In genomic region chr17:49190932-49191331, GRCh38 we compare ENCODE assay signal across 14 cellular contexts. TPM values are rescaled to one million over a fixed set of nuclear protein-coding genes. Genes with fewer than 3 reads are reported as not detected.
DNase-seq lines count a peak whose midpoint lies in the region; ATAC-seq, FAIRE-seq and TF ChIP-seq lines count a peak whose summit lies in the region.
"Had no signal": no experiment of that assay in that cellular context is flagged by ENCODE, and none has a peak within 500 bp of the region (broad histone marks: within the 10 kb centered on the region; RNA-seq: fewer than 3 reads in every experiment).

No MANE protein-coding gene starts in this region.

- POLR2A ChIA-PET in HepG2 (lab: Yijun Ruan, JAX), result interaction anchor here (3.1 kb wide), 1 partner anchor 122 kb away, joined by 16 read pairs; no protein-coding TSS in a partner anchor
- POLR2A ChIA-PET in RWPE1 (lab: Yijun Ruan, JAX; ENCODE audit: low non-redundant PET), result no interaction called here
- POLR2A ChIA-PET in endothelial cell of umbilical vein (lab: Charles Lee), result interaction anchor here (1.1 kb wide), 1 partner anchor 21 kb away, joined by 3 read pairs; no protein-coding TSS in a partner anchor

- H3K36me3 ChIP-seq in HepG2 (replicated peaks in 1 of 2; ENCODE audit: control insufficient read depth in 1 of 2, insufficient read depth in 2 of 2, low read length in 2 of 2) (no peaks in the 10 kb centered on the region), right lobe of liver (no peaks in the 10 kb centered on the region), endothelial cell of umbilical vein (ENCODE audit: control insufficient read depth in 2 of 2, extremely low read depth in 1 of 2, insufficient read depth in 2 of 2, low read length in 2 of 2) (no peaks in the 10 kb centered on the region), vagina (no peaks in the 10 kb centered on the region), prostate gland (no peaks in the 10 kb centered on the region), thyroid gland (no peaks in the 10 kb centered on the region)
- H3K36me3 ChIP-seq: left lung had no signal

- in situ Hi-C loops in HepG2 (cut with HindIII; ENCODE audit: extremely low pct_ligation_motif_present, low pct_unique_long_range_greater_than_20kb), result no loop called here

- H3K9me1 ChIP-seq in endothelial cell of umbilical vein (replicated peaks; ENCODE audit: control insufficient read depth, extremely low read depth, insufficient read depth, low read length), result no peaks in the 10 kb centered on the region

- BruUV-seq in HepG2 (replicated peaks; lab: Mats Ljungman, UMichigan) (no TSS peak), endothelial cell of umbilical vein (replicated peaks; lab: Mats Ljungman, UMichigan) (no TSS peak)

- no peak overlapping the region for H3K4me3 ChIP-seq in HepG2 (replicated peaks in 1 of 3; ENCODE audit: insufficient read depth in 1 of 3, low read depth in 2 of 3, low read length in 3 of 3)
- H3K4me3 ChIP-seq in right lobe of liver, result no peak overlapping the region
- no peak overlapping the region for H3K4me3 ChIP-seq in endothelial cell of umbilical vein (replicated peaks in 1 of 3; ENCODE audit: insufficient read depth in 1 of 3, low read depth in 1 of 3, low read length in 3 of 3)
- no peak overlapping the region for H3K4me3 ChIP-seq in vagina
- no peak overlapping the region for H3K4me3 ChIP-seq in prostate gland
- no peak overlapping the region for H3K4me3 ChIP-seq in thyroid gland (replicated peaks in 1 of 3)

- H3K9ac ChIP-seq in HepG2 (ENCODE audit: insufficient read depth, low read depth, low read length) (no peak overlapping the region), endothelial cell of umbilical vein (replicated peaks; ENCODE audit: extremely low read depth, insufficient read depth, low read length) (no peak overlapping the region)

- H3K9me3 ChIP-seq in HepG2 (ENCODE audit: low read length), result 0 out of 2 replicates have a peak, but pooled peaks cover under 1% of the 10 kb centered on the region
- H3K9me3 ChIP-seq in right lobe of liver, result no peaks in the 10 kb centered on the region
- no peaks in the 10 kb centered on the region for H3K9me3 ChIP-seq in endothelial cell of umbilical vein (replicated peaks; ENCODE audit: control insufficient read depth, insufficient read depth, low read length)
- no peaks in the 10 kb centered on the region for H3K9me3 ChIP-seq in vagina
- H3K9me3 ChIP-seq in prostate gland, result no peaks in the 10 kb centered on the region
- no peaks in the 10 kb centered on the region for H3K9me3 ChIP-seq in thyroid gland
- H3K9me3 ChIP-seq: left lung had no signal

- TF ChIP-seq EP300 in HepG2 (IDR thresholded peaks at IDR 0.05; ENCODE audit: low read depth in 2 of 2, low read length in 2 of 2), result no peak
- TF ChIP-seq EP300 in HepG2 (CRISPR knock-in tag; IDR thresholded peaks at IDR 0.05; ENCODE audit: borderline replicate concordance), result no peak

- H3K27me3 ChIP-seq in HepG2 (ENCODE audit: control insufficient read depth in 1 of 2, insufficient read depth in 2 of 2, low read length in 2 of 2) (peaks cover 0 to 2% of the 10 kb centered on the region in 2 experiments; a peak in 1 of 5 replicates), right lobe of liver (no peaks in the 10 kb centered on the region), endothelial cell of umbilical vein (ENCODE audit: control insufficient read depth in 2 of 2, insufficient read depth in 2 of 2, low read length in 2 of 2) (no peaks in the 10 kb centered on the region), vagina (no peaks in the 10 kb centered on the region), prostate gland (replicated peaks; ENCODE audit: insufficient read depth) (no peaks in the 10 kb centered on the region), thyroid gland (no peaks in the 10 kb centered on the region)
- H3K27me3 ChIP-seq: left lung had no signal

- H3K27ac ChIP-seq in HepG2 (ENCODE audit: extremely low read length, insufficient read depth, low read length) (no peak overlapping the region), right lobe of liver (no peak overlapping the region), RWPE1 (peak overlapping the region; percentile 52), endothelial cell of umbilical vein (ENCODE audit: insufficient read depth, low read depth, low read length) (no peak overlapping the region), vagina (peak overlapping the region; percentile 11), prostate gland (peak overlapping the region in 1 of 2 donors; percentile 97), thyroid gland (peak overlapping the region in 1 of 3 donors; percentile 30)

- H3K4me2 ChIP-seq in HepG2 (ENCODE audit: low read depth, low read length) (peak overlapping the region; percentile 19; the same call in 1 of the 2 replicates), endothelial cell of umbilical vein (ENCODE audit: insufficient read depth, low read length) (no peak overlapping the region)

- H4K20me1 ChIP-seq in HepG2 (ENCODE audit: insufficient read depth, low read length) (no peaks in the 10 kb centered on the region), endothelial cell of umbilical vein (replicated peaks; ENCODE audit: control insufficient read depth, extremely low read depth, insufficient read depth, low read length) (no peaks in the 10 kb centered on the region)

- TF ChIP-seq POLR2A in HepG2 (IDR thresholded peaks at IDR 0.05; ENCODE audit: insufficient read depth in 1 of 2, low read depth in 2 of 2, low read length in 2 of 2) (no peak), right lobe of liver (IDR thresholded peaks at IDR 0.05) (no peak), endothelial cell of umbilical vein (IDR thresholded peaks at IDR 0.05; ENCODE audit: low read depth, low read length) (no peak), vagina (IDR thresholded peaks at IDR 0.05) (no peak), prostate gland (IDR thresholded peaks at IDR 0.05) (no peak), thyroid gland (IDR thresholded peaks at IDR 0.05) (no peak)

- FAIRE-seq in HepG2 (lab: Jason Lieb, UNC) (no peak), endothelial cell of umbilical vein (lab: Jason Lieb, UNC) (no peak)

- CTCF ChIA-PET in HepG2 (lab: Yijun Ruan, JAX; ENCODE audit: low intra/inter-chr PET ratio, low total read pairs), result no interaction called here
- CTCF ChIA-PET in RWPE1 (lab: Yijun Ruan, JAX), result interaction anchor here (0.9 to 2.3 kb wide), 4 partner anchors 11 to 100 kb away, joined by 3 to 7 read pairs (median 4); no protein-coding TSS in a partner anchor
- CTCF ChIA-PET in endothelial cell of umbilical vein (lab: Charles Lee), result interaction anchor here (0.7 to 15.9 kb wide), 6 partner anchors 10 to 100 kb away, joined by 3 to 212 read pairs (median 10); partner anchors contain the start of genes ABI3, GNGT2 and PHOSPHO1

- H3K79me2 ChIP-seq in HepG2 (ENCODE audit: insufficient read depth, low read length) (no peaks in the 10 kb centered on the region), endothelial cell of umbilical vein (ENCODE audit: control insufficient read depth, insufficient read depth, low read length) (no peaks in the 10 kb centered on the region)

- TF ChIP-seq CTCF in HepG2 (CRISPR knock-in tag; IDR thresholded peaks at IDR 0.05), result no peak
- TF ChIP-seq CTCF in right lobe of liver (IDR thresholded peaks at IDR 0.05), result no peak
- TF ChIP-seq CTCF in RWPE1 (conservative IDR thresholded peaks at IDR 0.05; ENCODE audit: low read depth), result no peak
- no peak for TF ChIP-seq CTCF in endothelial cell of umbilical vein (IDR thresholded peaks at IDR 0.05; ENCODE audit: extremely low read depth in 1 of 2, insufficient read depth in 1 of 2, low read depth in 1 of 2, low read length in 2 of 2)
- TF ChIP-seq CTCF in vagina (IDR thresholded peaks at IDR 0.05), result no peak
- TF ChIP-seq CTCF in prostate gland (IDR thresholded peaks at IDR 0.05), result no peak
- TF ChIP-seq CTCF in thyroid gland (IDR thresholded peaks at IDR 0.05), result no peak

- dilution Hi-C loops in endothelial cell of umbilical vein (cut with MboI; ENCODE audit: extremely low pct_ligation_motif_present, low sequenced_read_pairs), result no loop called here

- H3K4me1 ChIP-seq in HepG2 (ENCODE audit: insufficient read depth, low read length) (peaks cover 18% of the 10 kb centered on the region), right lobe of liver (no peaks in the 10 kb centered on the region), endothelial cell of umbilical vein (ENCODE audit: control insufficient read depth, extremely low read depth, insufficient read depth, low read length) (peaks cover 8% of the 10 kb centered on the region), vagina (peaks cover 8% of the 10 kb centered on the region), prostate gland (replicated peaks) (no peaks in the 10 kb centered on the region), thyroid gland (peaks cover 0 to 5% of the 10 kb centered on the region in 2 donors)

- no peak for DNase-seq in HepG2 (ENCODE audit: low spot score)
- no peak for DNase-seq in right lobe of liver
- no peak for DNase-seq in RWPE1 (ENCODE audit: low spot score)
- DNase-seq in endothelial cell of umbilical vein (ENCODE audit: low read depth, low spot score), result no peak
- DNase-seq in vagina (ENCODE audit: extremely low spot score in 2 of 2), result no peak
- DNase-seq in prostate gland (ENCODE audit: low spot score), result no peak
- DNase-seq in thyroid gland, result no peak
- DNase-seq in stimulated activated CD4-positive, alpha-beta T cell treated with anti-CD3 and anti-CD28 coated beads, Interleukin-12 subunit alpha, Interleukin-12 subunit beta, amount 100 ng/mL, for 4 hours, result no peak
- DNase-seq: COR-L47, dermis blood vessel endothelial cell, left lung had no signal

- no peak overlapping the region for H2AFZ ChIP-seq in HepG2 (ENCODE audit: low read length)
- H2AFZ ChIP-seq in endothelial cell of umbilical vein (ENCODE audit: low read depth, low read length), result peak overlapping the region; percentile 59

- intact Hi-C loops in HepG2 (cut with micrococcal nuclease; ENCODE audit: unreplicated experiment) (loop anchor here (5.0 kb wide), 1 partner anchor 84 kb away; no protein-coding TSS in a partner anchor), right lobe of liver (cut with DNase I) (no loop called here), endothelial cell of umbilical vein (cut with micrococcal nuclease) (no loop called here), vagina (cut with DNase I) (no loop called here), prostate gland (cut with DNase I) (loop anchor here (10.0 kb wide), 2 partner anchors 204 to 1346 kb away; partner anchors contain the start of gene SCRN2), thyroid gland (cut with DNase I) (loop anchor here (5.0 kb wide), 1 partner anchor 36 kb away; no protein-coding TSS in a partner anchor)

- TF ChIP-seq RAD21 in HepG2 (CRISPR knock-in tag; IDR thresholded peaks at IDR 0.05), result no peak

- 54% methylated on average over 4 of the region's 4 CpGs for WGBS in HepG2 (ENCODE audit: low lambda C conversion rate)
- WGBS in right lobe of liver (ENCODE audit: insufficient coverage, low coverage, low lambda C conversion rate, missing lambda C conversion rate), result 64% methylated on average over 3 of the region's 4 CpGs
- 40% methylated on average over 4 of the region's 4 CpGs for WGBS in prostate gland
- WGBS in thyroid gland, 2 donors, result 71 to 81% methylated on average over 4 of the region's 4 CpGs

- ATAC-seq in HepG2 (no peak), right lobe of liver (no peak)

RNA-seq across cellular contexts. Expression of gene GNGT2, which starts 19.4 kb away (rescaled TPM):
- total RNA-seq in HepG2 (2016; rRNA removed; fragmentation: Illumina TruSeq; extraction: Trizol), result not detected in 2 replicates
- not detected in 2 replicates for total RNA-seq in HepG2 (2016; cell fraction: cytosol; rRNA removed; fragmentation: Illumina TruSeq; extraction: Trizol; ENCODE audit: low read depth)
- not detected in 2 replicates for total RNA-seq in HepG2 (2016; cell fraction: insoluble cytoplasmic fraction; rRNA removed; fragmentation: Illumina TruSeq; extraction: Trizol)
- total RNA-seq in HepG2 (2016; cell fraction: membrane; rRNA removed; fragmentation: Illumina TruSeq; extraction: Trizol), result not detected in 2 replicates
- total RNA-seq in HepG2 (2016; cell fraction: nucleus; rRNA removed; fragmentation: Illumina TruSeq; extraction: Trizol), result not detected in 2 replicates
- not detected in 2 replicates for polyA plus RNA-seq in HepG2 (2011; rRNA removed)
- polyA plus RNA-seq in HepG2 (2011; cell fraction: cytosol; rRNA removed), result not detected in 2 replicates
- not detected in 2 replicates for polyA plus RNA-seq in HepG2 (2011; cell fraction: nucleus; rRNA removed)
- polyA plus RNA-seq in HepG2 (2012), result not detected in 2 replicates
- not detected in 2 replicates for polyA plus RNA-seq in HepG2 (2016; cell fraction: cytosol; fragmentation: Illumina TruSeq; extraction: Trizol; ENCODE audit: low read depth)
- polyA plus RNA-seq in HepG2 (2016; cell fraction: insoluble cytoplasmic fraction; fragmentation: Illumina TruSeq; extraction: Trizol; ENCODE audit: low read depth), result not detected in 2 replicates
- polyA plus RNA-seq in HepG2 (2016; cell fraction: membrane; fragmentation: Illumina TruSeq; extraction: Trizol; ENCODE audit: low read depth), result not detected in 2 replicates
- polyA plus RNA-seq in HepG2 (2016; cell fraction: nucleus; fragmentation: Illumina TruSeq; extraction: Trizol; ENCODE audit: insufficient read depth, low read depth), result not detected in 2 replicates
- polyA minus RNA-seq in HepG2 (2011; rRNA and poly(A)+ RNA removed; ENCODE audit: low replicate concordance), result not detected in 2 replicates
- not detected in 2 replicates for polyA minus RNA-seq in HepG2 (2011; cell fraction: cytosol; rRNA and poly(A)+ RNA removed)
- polyA minus RNA-seq in HepG2 (2011; cell fraction: nucleus; rRNA and poly(A)+ RNA removed), result not detected in 2 replicates
- 1 to 10 TPM in 4 of 6 experiments, under 1 TPM in 2; 0.61 to 1.6 (median 1.2) TPM for total RNA-seq in right lobe of liver
- 3.7 and 3.8 TPM in 2 replicates for total RNA-seq in endothelial cell of umbilical vein
- polyA plus RNA-seq in endothelial cell of umbilical vein, result 2.1 and 2.8 TPM in 2 replicates
- 5.1 and 5.6 TPM in 2 replicates for polyA plus RNA-seq in endothelial cell of umbilical vein (2011; cell fraction: cytosol; rRNA removed)
- polyA plus RNA-seq in endothelial cell of umbilical vein (2011; cell fraction: nucleus; rRNA removed), result 2.5 and 3.4 TPM in 2 replicates
- polyA plus RNA-seq in endothelial cell of umbilical vein (2012), result 5.7 and 9.7 TPM in 2 replicates
- 2.3 and 3.9 TPM in 2 replicates for polyA minus RNA-seq in endothelial cell of umbilical vein
- not detected for polyA minus RNA-seq in endothelial cell of umbilical vein (2011; cell fraction: cytosol; rRNA and poly(A)+ RNA removed)
- polyA minus RNA-seq in endothelial cell of umbilical vein (2011; cell fraction: nucleus; rRNA and poly(A)+ RNA removed), result 1.5 TPM in 1 of 2 replicates, not detected in the other
- 6.6 TPM for total RNA-seq in vagina
- 1 to 10 TPM in 1 of 2 donors, not detected in 1; 3.1 TPM for total RNA-seq in prostate gland
- 1 to 10 TPM; 1.5 to 4.2 (median 2.7) TPM for total RNA-seq in thyroid gland
- total RNA-seq: osteocyte had no signal

RNA-seq across cellular contexts. Expression of gene ABI3, which starts 19.6 kb away (rescaled TPM):
- total RNA-seq in HepG2 (2016; rRNA removed; fragmentation: Illumina TruSeq; extraction: Trizol) (not detected in 2 replicates), right lobe of liver (1 to 10 TPM; 3.0 to 9.7 (median 3.8) TPM), endothelial cell of umbilical vein (35.2 and 35.7 TPM in 2 replicates), vagina (11.0 TPM), prostate gland (1 to 10 TPM; 3.0 to 9.0 TPM), thyroid gland (10 to 100 TPM in 1 of 4 donors, 1 to 10 TPM in 3; 4.2 to 10.3 (median 6.2) TPM)
- total RNA-seq in HepG2 (2016; cell fraction: cytosol; rRNA removed; fragmentation: Illumina TruSeq; extraction: Trizol; ENCODE audit: low read depth), result not detected in 2 replicates
- total RNA-seq in HepG2 (2016; cell fraction: insoluble cytoplasmic fraction; rRNA removed; fragmentation: Illumina TruSeq; extraction: Trizol), result not detected in 2 replicates
- not detected in 2 replicates for total RNA-seq in HepG2 (2016; cell fraction: membrane; rRNA removed; fragmentation: Illumina TruSeq; extraction: Trizol)
- not detected in 2 replicates for total RNA-seq in HepG2 (2016; cell fraction: nucleus; rRNA removed; fragmentation: Illumina TruSeq; extraction: Trizol)
- polyA plus RNA-seq in HepG2 (2011; rRNA removed) (not detected in 2 replicates), endothelial cell of umbilical vein (35.0 and 35.5 TPM in 2 replicates)
- 0.04 TPM in 1 of 2 replicates, not detected in the other for polyA plus RNA-seq in HepG2 (2011; cell fraction: cytosol; rRNA removed)
- not detected in 2 replicates for polyA plus RNA-seq in HepG2 (2011; cell fraction: nucleus; rRNA removed)
- polyA plus RNA-seq in HepG2 (2012), result not detected in 2 replicates
- not detected in 2 replicates for polyA plus RNA-seq in HepG2 (2016; cell fraction: cytosol; fragmentation: Illumina TruSeq; extraction: Trizol; ENCODE audit: low read depth)
- not detected in 2 replicates for polyA plus RNA-seq in HepG2 (2016; cell fraction: insoluble cytoplasmic fraction; fragmentation: Illumina TruSeq; extraction: Trizol; ENCODE audit: low read depth)
- polyA plus RNA-seq in HepG2 (2016; cell fraction: membrane; fragmentation: Illumina TruSeq; extraction: Trizol; ENCODE audit: low read depth), result not detected in 2 replicates
- polyA plus RNA-seq in HepG2 (2016; cell fraction: nucleus; fragmentation: Illumina TruSeq; extraction: Trizol; ENCODE audit: insufficient read depth, low read depth), result not detected in 2 replicates
- not detected in 2 replicates for polyA minus RNA-seq in HepG2 (2011; rRNA and poly(A)+ RNA removed; ENCODE audit: low replicate concordance)
- polyA minus RNA-seq in HepG2 (2011; cell fraction: cytosol; rRNA and poly(A)+ RNA removed), result not detected in 2 replicates
- polyA minus RNA-seq in HepG2 (2011; cell fraction: nucleus; rRNA and poly(A)+ RNA removed), result not detected in 2 replicates
- polyA plus RNA-seq in endothelial cell of umbilical vein (2011; cell fraction: cytosol; rRNA removed), result 29.6 and 31.8 TPM in 2 replicates
- 19.4 and 20.7 TPM in 2 replicates for polyA plus RNA-seq in endothelial cell of umbilical vein (2011; cell fraction: nucleus; rRNA removed)
- 30.9 and 37.1 TPM in 2 replicates for polyA plus RNA-seq in endothelial cell of umbilical vein (2012)
- 17.2 and 21.9 TPM in 2 replicates for polyA minus RNA-seq in endothelial cell of umbilical vein
- polyA minus RNA-seq in endothelial cell of umbilical vein (2011; cell fraction: cytosol; rRNA and poly(A)+ RNA removed), result not detected
- 14.9 and 22.8 TPM in 2 replicates for polyA minus RNA-seq in endothelial cell of umbilical vein (2011; cell fraction: nucleus; rRNA and poly(A)+ RNA removed)

RNA-seq across cellular contexts. Expression of gene PHOSPHO1, which starts 39.7 kb away (rescaled TPM):
- total RNA-seq in HepG2 (2016; rRNA removed; fragmentation: Illumina TruSeq; extraction: Trizol), result not detected in 2 replicates
- total RNA-seq in HepG2 (2016; cell fraction: cytosol; rRNA removed; fragmentation: Illumina TruSeq; extraction: Trizol; ENCODE audit: low read depth), result not detected in 2 replicates
- total RNA-seq in HepG2 (2016; cell fraction: insoluble cytoplasmic fraction; rRNA removed; fragmentation: Illumina TruSeq; extraction: Trizol), result not detected in 2 replicates
- total RNA-seq in HepG2 (2016; cell fraction: membrane; rRNA removed; fragmentation: Illumina TruSeq; extraction: Trizol), result not detected in 2 replicates
- not detected in 2 replicates for total RNA-seq in HepG2 (2016; cell fraction: nucleus; rRNA removed; fragmentation: Illumina TruSeq; extraction: Trizol)
- not detected in 2 replicates for polyA plus RNA-seq in HepG2 (2011; rRNA removed)
- not detected in 2 replicates for polyA plus RNA-seq in HepG2 (2011; cell fraction: cytosol; rRNA removed)
- not detected in 2 replicates for polyA plus RNA-seq in HepG2 (2011; cell fraction: nucleus; rRNA removed)
- polyA plus RNA-seq in HepG2 (2012), result not detected in 2 replicates
- not detected in 2 replicates for polyA plus RNA-seq in HepG2 (2016; cell fraction: cytosol; fragmentation: Illumina TruSeq; extraction: Trizol; ENCODE audit: low read depth)
- polyA plus RNA-seq in HepG2 (2016; cell fraction: insoluble cytoplasmic fraction; fragmentation: Illumina TruSeq; extraction: Trizol; ENCODE audit: low read depth), result not detected in 2 replicates
- 0.16 TPM in 1 of 2 replicates, not detected in the other for polyA plus RNA-seq in HepG2 (2016; cell fraction: membrane; fragmentation: Illumina TruSeq; extraction: Trizol; ENCODE audit: low read depth)
- polyA plus RNA-seq in HepG2 (2016; cell fraction: nucleus; fragmentation: Illumina TruSeq; extraction: Trizol; ENCODE audit: insufficient read depth, low read depth), result not detected in 2 replicates
- 0.72 TPM in 1 of 2 replicates, not detected in the other for polyA minus RNA-seq in HepG2 (2011; rRNA and poly(A)+ RNA removed; ENCODE audit: low replicate concordance)
- not detected in 2 replicates for polyA minus RNA-seq in HepG2 (2011; cell fraction: cytosol; rRNA and poly(A)+ RNA removed)
- polyA minus RNA-seq in HepG2 (2011; cell fraction: nucleus; rRNA and poly(A)+ RNA removed), result not detected in 2 replicates
- total RNA-seq in right lobe of liver, result under 1 TPM in 4 of 6 experiments, not detected in 2; 0.16 to 0.71 (median 0.41) TPM
- total RNA-seq in endothelial cell of umbilical vein, result 0.18 TPM in 1 of 2 replicates, not detected in the other
- polyA plus RNA-seq in endothelial cell of umbilical vein, result 0.19 and 0.23 TPM in 2 replicates
- 0.10 and 0.13 TPM in 2 replicates for polyA plus RNA-seq in endothelial cell of umbilical vein (2011; cell fraction: cytosol; rRNA removed)
- 0.14 TPM in 1 of 2 replicates, not detected in the other for polyA plus RNA-seq in endothelial cell of umbilical vein (2011; cell fraction: nucleus; rRNA removed)
- 0.40 TPM in 2 replicates for polyA plus RNA-seq in endothelial cell of umbilical vein (2012)
- polyA minus RNA-seq in endothelial cell of umbilical vein, result not detected in 2 replicates
- not detected for polyA minus RNA-seq in endothelial cell of umbilical vein (2011; cell fraction: cytosol; rRNA and poly(A)+ RNA removed)
- polyA minus RNA-seq in endothelial cell of umbilical vein (2011; cell fraction: nucleus; rRNA and poly(A)+ RNA removed), result 0.34 TPM in 1 of 2 replicates, not detected in the other
- total RNA-seq in vagina, result not detected
- 1 to 10 TPM in 1 of 2 donors, under 1 TPM in 1; 0.55 to 6.3 TPM for total RNA-seq in prostate gland
- 1 to 10 TPM in 1 of 4 donors, not detected in 3; 1.7 TPM for total RNA-seq in thyroid gland
- total RNA-seq: activated naive CD4-positive, alpha-beta T cell treated with anti-CD3 and anti-CD28 coated beads, Interleukin-2, amount 50 U/mL, for 72 hours; dermis blood vessel endothelial cell; osteocyte had no signal

RNA-seq across cellular contexts. Expression of gene B4GALNT2, which starts 58.4 kb away (rescaled TPM):
- total RNA-seq in HepG2 (2016; rRNA removed; fragmentation: Illumina TruSeq; extraction: Trizol), result not detected in 2 replicates
- total RNA-seq in HepG2 (2016; cell fraction: cytosol; rRNA removed; fragmentation: Illumina TruSeq; extraction: Trizol; ENCODE audit: low read depth), result not detected in 2 replicates
- not detected in 2 replicates for total RNA-seq in HepG2 (2016; cell fraction: insoluble cytoplasmic fraction; rRNA removed; fragmentation: Illumina TruSeq; extraction: Trizol)
- not detected in 2 replicates for total RNA-seq in HepG2 (2016; cell fraction: membrane; rRNA removed; fragmentation: Illumina TruSeq; extraction: Trizol)
- total RNA-seq in HepG2 (2016; cell fraction: nucleus; rRNA removed; fragmentation: Illumina TruSeq; extraction: Trizol), result 0.03 and 0.06 TPM in 2 replicates
- 0.13 TPM in 1 of 2 replicates, not detected in the other for polyA plus RNA-seq in HepG2 (2011; rRNA removed)
- polyA plus RNA-seq in HepG2 (2011; cell fraction: cytosol; rRNA removed), result 0.01 and 0.03 TPM in 2 replicates
- not detected in 2 replicates for polyA plus RNA-seq in HepG2 (2011; cell fraction: nucleus; rRNA removed)
- not detected in 2 replicates for polyA plus RNA-seq in HepG2 (2012)
- not detected in 2 replicates for polyA plus RNA-seq in HepG2 (2016; cell fraction: cytosol; fragmentation: Illumina TruSeq; extraction: Trizol; ENCODE audit: low read depth)
- polyA plus RNA-seq in HepG2 (2016; cell fraction: insoluble cytoplasmic fraction; fragmentation: Illumina TruSeq; extraction: Trizol; ENCODE audit: low read depth), result not detected in 2 replicates
- polyA plus RNA-seq in HepG2 (2016; cell fraction: membrane; fragmentation: Illumina TruSeq; extraction: Trizol; ENCODE audit: low read depth), result 0.01 TPM in 1 of 2 replicates, not detected in the other
- not detected in 2 replicates for polyA plus RNA-seq in HepG2 (2016; cell fraction: nucleus; fragmentation: Illumina TruSeq; extraction: Trizol; ENCODE audit: insufficient read depth, low read depth)
- polyA minus RNA-seq in HepG2 (2011; rRNA and poly(A)+ RNA removed; ENCODE audit: low replicate concordance), result not detected in 2 replicates
- not detected in 2 replicates for polyA minus RNA-seq in HepG2 (2011; cell fraction: cytosol; rRNA and poly(A)+ RNA removed)
- under 0.01 and 0.13 TPM in 2 replicates for polyA minus RNA-seq in HepG2 (2011; cell fraction: nucleus; rRNA and poly(A)+ RNA removed)
- under 1 TPM in 2 of 6 experiments, not detected in 4; 0.04 to 0.05 TPM for total RNA-seq in right lobe of liver
- 0.11 and 0.14 TPM in 2 replicates for total RNA-seq in endothelial cell of umbilical vein
- polyA plus RNA-seq in endothelial cell of umbilical vein, result not detected in 2 replicates
- not detected in 2 replicates for polyA plus RNA-seq in endothelial cell of umbilical vein (2011; cell fraction: cytosol; rRNA removed)
- polyA plus RNA-seq in endothelial cell of umbilical vein (2011; cell fraction: nucleus; rRNA removed), result not detected in 2 replicates
- polyA plus RNA-seq in endothelial cell of umbilical vein (2012), result 0.03 TPM in 1 of 2 replicates, not detected in the other
- not detected in 2 replicates for polyA minus RNA-seq in endothelial cell of umbilical vein
- polyA minus RNA-seq in endothelial cell of umbilical vein (2011; cell fraction: cytosol; rRNA and poly(A)+ RNA removed), result not detected
- 0.10 and 0.24 TPM in 2 replicates for polyA minus RNA-seq in endothelial cell of umbilical vein (2011; cell fraction: nucleus; rRNA and poly(A)+ RNA removed)
- not detected for total RNA-seq in vagina
- not detected for total RNA-seq in prostate gland
- 10 to 100 TPM in 1 of 4 donors, 1 to 10 TPM in 2, under 1 TPM in 1; 0.33 to 10.1 (median 3.9) TPM for total RNA-seq in thyroid gland
- total RNA-seq: temporal lobe had no signal

Comparison
In these comparisons a context has a peak if more than half of its experiments do, and no peak if none do; other contexts are left out.
1. intact Hi-C loops: an anchor here in HepG2 (5.0 kb wide), prostate gland (10.0 kb wide) and thyroid gland (5.0 kb wide); none called in right lobe of liver, endothelial cell of umbilical vein and vagina.
2. H3K27ac ChIP-seq: peak in RWPE1 (single experiment) and vagina (single experiment); none in HepG2 (single experiment), right lobe of liver (0 of 3) and endothelial cell of umbilical vein (single experiment).